17 cellular contexts compared by ENCODE assay signal in genomic region chr13:49693877-49694276, GRCh38. TPM values are rescaled to one million over a fixed set of nuclear protein-coding genes. Genes with fewer than 3 reads are reported as not detected.
DNase-seq lines count a peak whose midpoint lies in the region; ATAC-seq and TF ChIP-seq lines count a peak whose summit lies in the region.
"Had no signal": no experiment of that assay in that cellular context is flagged by ENCODE, and none has a peak within 500 bp of the region (broad histone marks: within the 10 kb centered on the region; RNA-seq: fewer than 3 reads in every experiment).

No MANE protein-coding gene starts in this region.

- H3K36me3 Mint-ChIP-seq in CD4-positive, CD25-positive, alpha-beta regulatory T cell: peaks cover 10% of the 10 kb centered on the region
- H3K36me3 Mint-ChIP-seq in Calu3 (ENCODE audit: insufficient read depth, unreplicated experiment) (peaks cover 25% of the 10 kb centered on the region), nephron (ENCODE audit: low read depth) (peaks cover 18% of the 10 kb centered on the region)

- CTCF ChIA-PET in Calu3 (lab: Charles Lee): no interaction called here

- no peaks in the 10 kb centered on the region for H3K36me3 ChIP-seq in CD4-positive, CD25-positive, alpha-beta regulatory T cell (ENCODE audit: control insufficient read depth, insufficient read depth, low read length)
- H3K36me3 ChIP-seq in SK-N-MC (ENCODE audit: insufficient read depth, low read length): peaks cover 15% of the 10 kb centered on the region

- H3K27me3 ChIP-seq in CD4-positive, CD25-positive, alpha-beta regulatory T cell (ENCODE audit: control insufficient read depth, insufficient read depth, low read length): no peaks in the 10 kb centered on the region
- H3K27me3 ChIP-seq: BLaER1 treated with 17β-estradiol and CSF1 and Interleukin-3, amounts not matched to agents 10 nM and 100 nM; SJCRH30 had no signal

- peak overlapping the region; percentile 3 to 30 (median 15) for H3K27ac Mint-ChIP-seq in CD4-positive, CD25-positive, alpha-beta regulatory T cell
- H3K27ac Mint-ChIP-seq in Calu3 (ENCODE audit: unreplicated experiment) (peak overlapping the region; percentile 27), nephron (no peak overlapping the region)
- H3K27ac Mint-ChIP-seq: H9 had no signal

- H3K27me3 Mint-ChIP-seq in CD4-positive, CD25-positive, alpha-beta regulatory T cell: no peaks in the 10 kb centered on the region
- H3K27me3 Mint-ChIP-seq in Calu3 (ENCODE audit: unreplicated experiment) (no peaks in the 10 kb centered on the region), nephron (ENCODE audit: low read depth) (no peaks in the 10 kb centered on the region)

- peaks cover 14% of the 10 kb centered on the region for H3K4me1 ChIP-seq in CD4-positive, CD25-positive, alpha-beta regulatory T cell (ENCODE audit: control insufficient read depth, insufficient read depth, low read length, poor library complexity, severe bottlenecking)
- H3K4me1 ChIP-seq: SJCRH30 had no signal

- H3K4me3 Mint-ChIP-seq in CD4-positive, CD25-positive, alpha-beta regulatory T cell: peak overlapping the region in 1 of 4 donors; percentile 92
- H3K4me3 Mint-ChIP-seq in Calu3 (ENCODE audit: low read depth, unreplicated experiment) (no peak overlapping the region), nephron (peak overlapping the region; percentile 13 to 56 (median 40))
- H3K4me3 Mint-ChIP-seq: H9 had no signal

- no peaks in the 10 kb centered on the region for H3K9me3 Mint-ChIP-seq in CD4-positive, CD25-positive, alpha-beta regulatory T cell
- H3K9me3 Mint-ChIP-seq in Calu3 (ENCODE audit: low read depth, unreplicated experiment): no peaks in the 10 kb centered on the region
- H3K9me3 Mint-ChIP-seq in nephron: no peaks in the 10 kb centered on the region
- H3K9me3 Mint-ChIP-seq: H9 had no signal

- peaks cover 16 to 23% (median 20%) of the 10 kb centered on the region in 4 donors for H3K4me1 Mint-ChIP-seq in CD4-positive, CD25-positive, alpha-beta regulatory T cell
- no peaks in the 10 kb centered on the region for H3K4me1 Mint-ChIP-seq in Calu3 (ENCODE audit: low read depth, unreplicated experiment)
- H3K4me1 Mint-ChIP-seq in nephron: peaks cover 8% of the 10 kb centered on the region

- TF ChIP-seq CTCF in Calu3 (IDR thresholded peaks at IDR 0.05; ENCODE audit: unreplicated experiment) (no peak), nephron (IDR thresholded peaks at IDR 0.05; ENCODE audit: unreplicated experiment in 3 of 3) (no peak)

- H3K27ac ChIP-seq in CD4-positive, CD25-positive, alpha-beta regulatory T cell (ENCODE audit: insufficient read depth, low read length, poor library complexity, severe bottlenecking): no peak overlapping the region
- H3K27ac ChIP-seq in SK-N-MC: peak overlapping the region; percentile 94
- H3K27ac ChIP-seq: HL-60, KMS-11, SJCRH30 had no signal

- ATAC-seq in CD4-positive, CD25-positive, alpha-beta regulatory T cell (ENCODE audit: low read depth in 2 of 2): no peak
- ATAC-seq in HG03571 (IDR thresholded peaks at IDR 0.05; ENCODE audit: unreplicated experiment) (no peak), HG03520 (IDR thresholded peaks at IDR 0.05; ENCODE audit: unreplicated experiment) (no peak)

- DNase-seq in CD4-positive, CD25-positive, alpha-beta regulatory T cell: no peak
- DNase-seq in Calu3 (no peak), SK-N-MC (ENCODE audit: low read depth, low spot score) (no peak), pons (ENCODE audit: low spot score) (no peak)
- DNase-seq: H9, MM.1S, NCI-H1417, NCI-H1930, NCI-H226, NCI-H524 treated with DMSO at 0.1 percent for 48 hours, SJCRH30 had no signal

- no peaks in the 10 kb centered on the region for H3K9me3 ChIP-seq in CD4-positive, CD25-positive, alpha-beta regulatory T cell (ENCODE audit: control insufficient read depth in 2 of 2, low read length in 2 of 2)
- no peaks in the 10 kb centered on the region for H3K9me3 ChIP-seq in SK-N-MC (ENCODE audit: low read depth, low read length)
- H3K9me3 ChIP-seq: BLaER1 treated with 17β-estradiol and CSF1 and Interleukin-3, amounts not matched to agents 10 nM and 100 nM; SJCRH30 had no signal

- intact Hi-C loops in Calu3 (cut with micrococcal nuclease; ENCODE audit: unreplicated experiment): no loop called here

- no peak overlapping the region for H3K4me3 ChIP-seq in CD4-positive, CD25-positive, alpha-beta regulatory T cell (ENCODE audit: low read depth, low read length)
- H3K4me3 ChIP-seq in SK-N-MC: no peak overlapping the region
- H3K4me3 ChIP-seq: BLaER1 treated with 17β-estradiol and CSF1 and Interleukin-3, amounts not matched to agents 10 nM and 100 nM; SJCRH30 had no signal

- H3K9ac ChIP-seq in SK-N-MC (ENCODE audit: insufficient read length): no peak overlapping the region
- H3K9ac ChIP-seq: BLaER1 treated with 17β-estradiol and CSF1 and Interleukin-3, amounts not matched to agents 10 nM and 100 nM; KMS-11 had no signal

- BruUV-seq in Calu3 (replicated peaks; lab: Mats Ljungman, UMichigan): no TSS peak

RNA-seq across cellular contexts. Expression of gene EBPL, which starts 2.6 kb away (rescaled TPM):
- total RNA-seq in CD4-positive, CD25-positive, alpha-beta regulatory T cell: 19.6 TPM
- 10 to 100 TPM; 54.1 to 74.1 (median 63.7) TPM for polyA plus RNA-seq in CD4-positive, CD25-positive, alpha-beta regulatory T cell
- 40.5 and 43.9 TPM in 2 replicates for total RNA-seq in Calu3 (2022)

Comparison
In these comparisons a context has a peak if more than half of its experiments do, and no peak if none do; other contexts are left out.
1. H3K27ac Mint-ChIP-seq: peak in CD4-positive, CD25-positive, alpha-beta regulatory T cell (3 of 3) and Calu3 (single experiment); none in nephron (0 of 3).